In genomic region chr4:93031431-93032098, GRCh38 we compare ENCODE assay signal across 18 cellular contexts.
"Had no signal": no experiment of that assay in that cellular context is flagged by ENCODE, and none has a peak within 500 bp of the region (broad histone marks: within the 10 kb centered on the region; RNA-seq: fewer than 3 reads in every experiment).

No MANE protein-coding gene starts in this region.

- H3K4me3 Mint-ChIP-seq: nephron had no signal

- DNase-seq: activated CD4-positive, CD25-positive, alpha-beta regulatory T cell treated with anti-CD3 and anti-CD28 coated beads, Interleukin-2, amount 50 U/mL, for 72 hours; activated naive CD4-positive, alpha-beta T cell treated with Interleukin-2 at 50 U/mL for 16 hours; activated T-cell treated with anti-CD3 and anti-CD28 coated beads for 4 hours; aorta; head of caudate nucleus; mesendoderm; occipital lobe; stimulated activated CD4-positive, alpha-beta T cell treated with anti-CD3 and anti-CD28 coated beads, Interleukin-2, amount 100 ng/mL, for 24 hours; stomach; T-helper 1 cell; T1000; testis; upper lobe of right lung had no signal

- H3K27ac ChIP-seq: esophagus muscularis mucosa, prostate gland, stomach, testis, upper lobe of right lung had no signal

- H3K4me1 ChIP-seq: esophagus muscularis mucosa, prostate gland, stomach, testis, upper lobe of right lung had no signal

- H3K4me3 ChIP-seq: esophagus muscularis mucosa, prostate gland, stomach, testis, upper lobe of right lung had no signal

- H3K27ac Mint-ChIP-seq: nephron had no signal

- H3K27me3 ChIP-seq: esophagus muscularis mucosa, stomach, testis, upper lobe of right lung had no signal

- H3K36me3 ChIP-seq: esophagus muscularis mucosa, prostate gland, stomach, upper lobe of right lung had no signal

- ATAC-seq: sciatic nerve, SK-N-SH treated with all-trans-retinoic acid at 6 μM for 48 hours, upper lobe of right lung had no signal

- H3K9me3 ChIP-seq: esophagus muscularis mucosa, prostate gland, stomach, testis, upper lobe of right lung had no signal

- H3K9me3 Mint-ChIP-seq: nephron had no signal
